ENCODE assay signal across 14 cellular contexts in genomic region chr3:129745253-129745652, GRCh38.
DNase-seq lines count a peak whose midpoint lies in the region; ATAC-seq and TF ChIP-seq lines count a peak whose summit lies in the region.
"Had no signal": no experiment of that assay in that cellular context is flagged by ENCODE, and none has a peak within 500 bp of the region (broad histone marks: within the 10 kb centered on the region; RNA-seq: fewer than 3 reads in every experiment).

No MANE protein-coding gene starts in this region.

- H4K20me1 ChIP-seq in fibroblast of lung (ENCODE audit: control insufficient read depth, extremely low read depth, insufficient read depth, low read length) = peaks cover 1% of the 10 kb centered on the region

- ATAC-seq in HG03280 (IDR thresholded peaks at IDR 0.05; ENCODE audit: unreplicated experiment) (no peak), HG03354 (IDR thresholded peaks at IDR 0.05; ENCODE audit: poor library complexity, severe bottlenecking, unreplicated experiment) (no peak)
- ATAC-seq: activated naive CD8-positive, alpha-beta T cell treated with anti-CD3 and anti-CD28 coated beads, Interleukin-2, amount 50 U/mL, for 24 hours had no signal

- DNase-seq in AG08396 (ENCODE audit: low spot score) (peak; percentile 40), MG63 (peak; percentile 5), fibroblast of lung (ENCODE audit: low read depth in 2 of 2) (peak; percentile 70 to 81), middle frontal gyrus (ENCODE audit: extremely low spot score, low spot score) (peak; percentile 51), SIG-M5 treated with dmso at 0.1 percent for 504 hours (lab: John Stamatoyannopoulos, UW; ENCODE audit: unreplicated experiment) (no peak)
- no peak for DNase-seq in activated naive CD4-positive, alpha-beta T cell (lab: John Stamatoyannopoulos, UW)
- DNase-seq: activated CD4-positive, CD25-positive, alpha-beta regulatory T cell treated with anti-CD3 and anti-CD28 coated beads, Interleukin-2, amount 50 U/mL, for 72 hours; activated naive CD8-positive, alpha-beta T cell treated with anti-CD3 and anti-CD28 coated beads, Interleukin-2, amount 50 U/mL, for 24 hours; effector memory CD4-positive, alpha-beta T cell; H7; heart right ventricle had no signal

- H3K9ac ChIP-seq in fibroblast of lung (ENCODE audit: insufficient read depth, low read length) = no peak overlapping the region

- H3K27me3 ChIP-seq in MG63 = no peaks in the 10 kb centered on the region
- no peaks in the 10 kb centered on the region for H3K27me3 ChIP-seq in fibroblast of lung (ENCODE audit: control insufficient read depth, insufficient read depth, low read length)
- H3K27me3 ChIP-seq: heart right ventricle had no signal

- no peak overlapping the region for H2AFZ ChIP-seq in fibroblast of lung (ENCODE audit: low read length)

- H3K4me1 ChIP-seq in fibroblast of lung (ENCODE audit: control insufficient read depth, extremely low read depth, insufficient read depth, low read length) = no peaks in the 10 kb centered on the region

- no peak overlapping the region for H3K4me3 ChIP-seq in MG63
- no peak overlapping the region for H3K4me3 ChIP-seq in fibroblast of lung (replicated peaks in 1 of 4; ENCODE audit: control extremely low read depth in 1 of 4, insufficient read depth in 1 of 4, low read depth in 3 of 4, low read length in 4 of 4)
- H3K4me3 ChIP-seq: heart right ventricle, lung had no signal

- H3K27ac ChIP-seq in fibroblast of lung (ENCODE audit: insufficient read depth, low read length) = no peak overlapping the region
- H3K27ac ChIP-seq: heart right ventricle had no signal

- H3K36me3 ChIP-seq in MG63 = no peaks in the 10 kb centered on the region
- no peaks in the 10 kb centered on the region for H3K36me3 ChIP-seq in fibroblast of lung (ENCODE audit: control insufficient read depth, insufficient read depth, low read length)
- H3K36me3 ChIP-seq: heart right ventricle had no signal

- H3K79me2 ChIP-seq in fibroblast of lung (ENCODE audit: control insufficient read depth, insufficient read depth, low read length) = no peaks in the 10 kb centered on the region

- H3K9me3 ChIP-seq in MG63 (no peaks in the 10 kb centered on the region), fibroblast of lung (ENCODE audit: control insufficient read depth, insufficient read depth, low read depth, low read length) (no peaks in the 10 kb centered on the region)
- H3K9me3 ChIP-seq: heart right ventricle had no signal

- no peak for TF ChIP-seq CTCF in fibroblast of lung (conservative IDR thresholded peaks at IDR 0.05 in 1 of 2, IDR thresholded peaks at IDR 0.05 in 1 of 2; ENCODE audit: low read depth in 1 of 2, low read length in 2 of 2)

- H3K4me2 ChIP-seq in fibroblast of lung (ENCODE audit: extremely low read depth, insufficient read depth, low read length) = no peak overlapping the region

Comparison
In these comparisons a context has a peak if more than half of its experiments do, and no peak if none do; other contexts are left out.
1. DNase-seq: peak in AG08396 (single experiment), MG63 (single experiment), fibroblast of lung (2 of 2) and middle frontal gyrus (single experiment); none in SIG-M5 treated with dmso at 0.1 percent for 504 hours (single experiment) and activated naive CD4-positive, alpha-beta T cell (0 of 4).